7 cellular contexts compared by ENCODE assay signal in genomic region chr1:244046254-244046653, GRCh38. TPM values are rescaled to one million over a fixed set of nuclear protein-coding genes. Genes with fewer than 3 reads are reported as not detected.
DNase-seq lines count a peak whose midpoint lies in the region; ATAC-seq, FAIRE-seq and TF ChIP-seq lines count a peak whose summit lies in the region.
"Not testable (repeated sequence)": the region's sequence is repeated elsewhere in the genome, so short reads cannot be mapped to it uniquely, and the experiment has no call there.

No MANE protein-coding gene starts in this region.

- H2AFZ ChIP-seq in PC-9, result peak overlapping the region; percentile 70; the same call in 1 of the 2 replicates
- not testable (repeated sequence) for H2AFZ ChIP-seq in GM12878 (ENCODE audit: control insufficient read depth, low read depth, low read length)

- peaks cover 28% of the 10 kb centered on the region for H3K27me3 Mint-ChIP-seq in activated CD4-positive, alpha-beta memory T cell treated with anti-CD3 and anti-CD28 coated beads, Interleukin-2, amount 10 ng/mL, durations not matched to agents 7 days and 5 days
- peaks cover 19 to 30% (median 28%) of the 10 kb centered on the region in 3 donors for H3K27me3 Mint-ChIP-seq in immature natural killer cell (ENCODE audit: low read depth in 3 of 3)
- H3K27me3 Mint-ChIP-seq in nephron progenitor cell (ENCODE audit: low read depth, poor library complexity), result peaks cover 30% of the 10 kb centered on the region
- not testable (repeated sequence) for H3K27me3 Mint-ChIP-seq in stimulated activated naive CD8-positive, alpha-beta T cell treated with anti-CD3 and anti-CD28 coated beads, Interleukin-15, Interleukin-2, amounts not matched to agents 100 ng/mL and 50 ng/mL, for 24 hours

- not testable (repeated sequence) for TF ChIP-seq POLR2A in GM12891 (IDR thresholded peaks at IDR 0.05; ENCODE audit: low read depth, low read length); GM12878 (IDR thresholded peaks at IDR 0.05; ENCODE audit: low read depth, low read length)

- not testable (repeated sequence) for H3K27me3 ChIP-seq in PC-9 (ENCODE audit: insufficient read depth, low read depth); GM12878 (replicated peaks in 1 of 2; ENCODE audit: control insufficient read depth in 2 of 2, insufficient read depth in 2 of 2, low read length in 1 of 2)

- in situ Hi-C loops in GM12878 (cut with MboI), result not testable (repeated sequence)

- DNase-seq in GM12891 (ENCODE audit: insufficient read length, low spot score); PC-9; activated CD4-positive, alpha-beta memory T cell treated with anti-CD3 and anti-CD28 coated beads, Interleukin-2, amount 10 ng/mL, durations not matched to agents 7 days and 5 days; GM12878 (ENCODE audit: low read depth, low spot score); immature natural killer cell; nephron progenitor cell: not testable (repeated sequence)

- peak overlapping the region; percentile 82 for H3K27ac ChIP-seq in PC-9
- H3K27ac ChIP-seq in GM12878 (ENCODE audit: control insufficient read depth, insufficient read depth), result not testable (repeated sequence)

- H3K9me2 ChIP-seq in PC-9 (ENCODE audit: insufficient read depth), result not testable (repeated sequence)

- TF ChIP-seq CTCF in PC-9 (conservative IDR thresholded peaks at IDR 0.05); GM12878 (IDR thresholded peaks at IDR 0.05 in 2 of 3, conservative IDR thresholded peaks at IDR 0.05 in 1 of 3; ENCODE audit: control insufficient read depth in 2 of 3, extremely low read depth in 1 of 3, insufficient read depth in 1 of 3, low read depth in 3 of 3, low read length in 3 of 3); nephron progenitor cell (IDR thresholded peaks at IDR 0.05): not testable (repeated sequence)

- H3K79me2 ChIP-seq in PC-9 (ENCODE audit: low read depth), result peaks cover 20% of the 10 kb centered on the region
- peaks cover 17% of the 10 kb centered on the region for H3K79me2 ChIP-seq in GM12878 (ENCODE audit: control insufficient read depth, insufficient read depth, low read length)

- POLR2A ChIA-PET in PC-9 (lab: Charles Lee; ENCODE audit: unreplicated experiment), result not testable (repeated sequence)
- POLR2A ChIA-PET in activated CD4-positive, alpha-beta memory T cell treated with anti-CD3 and anti-CD28 coated beads, Interleukin-2, amount 10 ng/mL, durations not matched to agents 7 days and 5 days (lab: Charles Lee), result interaction anchor here (1.5 kb wide), 1 partner anchor 15 kb away, joined by 3 read pairs; no protein-coding TSS in a partner anchor
- POLR2A ChIA-PET in GM12878 (lab: Charles Lee), result interaction anchor here (0.7 kb wide), 1 partner anchor 8 kb away, joined by 3 read pairs; no protein-coding TSS in a partner anchor

- not testable (repeated sequence) for BruUV-seq in PC-9 (replicated peaks; lab: Mats Ljungman, UMichigan); GM12878 (replicated peaks; lab: Mats Ljungman, UMichigan)

- CTCF ChIA-PET in PC-9 (lab: Charles Lee); activated CD4-positive, alpha-beta memory T cell treated with anti-CD3 and anti-CD28 coated beads, Interleukin-2, amount 10 ng/mL, durations not matched to agents 7 days and 5 days (lab: Charles Lee): not testable (repeated sequence)
- CTCF ChIA-PET in GM12878 (lab: Yijun Ruan, JAX), result interaction anchor here (0.8 kb wide), 1 partner anchor 19 kb away, joined by 5 read pairs; no protein-coding TSS in a partner anchor

- FAIRE-seq in GM12891 (lab: Jason Lieb, UNC) (peak; percentile 80), GM12878 (lab: Jason Lieb, UNC) (peak; percentile 31)

- peak overlapping the region; percentile 69 for H3K4me3 ChIP-seq in PC-9
- not testable (repeated sequence) for H3K4me3 ChIP-seq in GM12878

- peaks cover 30% of the 10 kb centered on the region for H3K4me1 Mint-ChIP-seq in activated CD4-positive, alpha-beta memory T cell treated with anti-CD3 and anti-CD28 coated beads, Interleukin-2, amount 10 ng/mL, durations not matched to agents 7 days and 5 days
- H3K4me1 Mint-ChIP-seq in immature natural killer cell, result peaks cover 11 to 27% of the 10 kb centered on the region in 2 donors
- H3K4me1 Mint-ChIP-seq in nephron progenitor cell, result peaks cover 12% of the 10 kb centered on the region
- H3K4me1 Mint-ChIP-seq in stimulated activated naive CD8-positive, alpha-beta T cell treated with anti-CD3 and anti-CD28 coated beads, Interleukin-15, Interleukin-2, amounts not matched to agents 100 ng/mL and 50 ng/mL, for 24 hours (ENCODE audit: low read depth), result peaks cover 26% of the 10 kb centered on the region

- peaks cover 17% of the 10 kb centered on the region for H3F3A ChIP-seq in PC-9 (ENCODE audit: insufficient read depth, low read depth)

- RAD21 ChIA-PET in GM12878 (lab: Charles Lee; ENCODE audit: unreplicated experiment), result interaction anchor here (1.4 kb wide), 1 partner anchor 11 kb away, joined by 4 read pairs; no protein-coding TSS in a partner anchor

- WGBS in GM12878 (ENCODE audit: insufficient coverage, insufficient replicate concordance, low lambda C conversion rate, missing lambda C conversion rate), result 100% methylated on average over 1 of the region's 1 CpG

- not testable (repeated sequence) for H3K9me3 ChIP-seq in PC-9 (ENCODE audit: insufficient read depth, low read depth); GM12878 (replicated peaks; ENCODE audit: control insufficient read depth, insufficient read depth, low read length)

- SMC1A ChIA-PET in GM12878 (lab: Charles Lee; ENCODE audit: uncharacterized antibody, unreplicated experiment), result interaction anchor here (0.9 to 1.9 kb wide), 5 partner anchors 11 to 225 kb away, joined by 3 to 12 read pairs (median 4); no protein-coding TSS in a partner anchor

- not testable (repeated sequence) for H3K36me3 Mint-ChIP-seq in activated CD4-positive, alpha-beta memory T cell treated with anti-CD3 and anti-CD28 coated beads, Interleukin-2, amount 10 ng/mL, durations not matched to agents 7 days and 5 days (ENCODE audit: low read depth); immature natural killer cell; nephron progenitor cell (ENCODE audit: low read depth); stimulated activated naive CD8-positive, alpha-beta T cell treated with anti-CD3 and anti-CD28 coated beads, Interleukin-15, Interleukin-2, amounts not matched to agents 100 ng/mL and 50 ng/mL, for 24 hours (ENCODE audit: low read depth)

- not testable (repeated sequence) for H3K9me3 Mint-ChIP-seq in activated CD4-positive, alpha-beta memory T cell treated with anti-CD3 and anti-CD28 coated beads, Interleukin-2, amount 10 ng/mL, durations not matched to agents 7 days and 5 days; immature natural killer cell; nephron progenitor cell; stimulated activated naive CD8-positive, alpha-beta T cell treated with anti-CD3 and anti-CD28 coated beads, Interleukin-15, Interleukin-2, amounts not matched to agents 100 ng/mL and 50 ng/mL, for 24 hours

- not testable (repeated sequence) for TF ChIP-seq RAD21 in GM12878 (IDR thresholded peaks at IDR 0.05; ENCODE audit: insufficient read depth, low read depth, low read length)

- not testable (repeated sequence) for ATAC-seq in GM12878

- peak overlapping the region; percentile 2 for H3K4me3 Mint-ChIP-seq in activated CD4-positive, alpha-beta memory T cell treated with anti-CD3 and anti-CD28 coated beads, Interleukin-2, amount 10 ng/mL, durations not matched to agents 7 days and 5 days
- H3K4me3 Mint-ChIP-seq in immature natural killer cell (peak overlapping the region in 4 of 5 donors; percentile 30 to 94 (median 64)), nephron progenitor cell (peak overlapping the region; percentile 97)
- not testable (repeated sequence) for H3K4me3 Mint-ChIP-seq in stimulated activated naive CD8-positive, alpha-beta T cell treated with anti-CD3 and anti-CD28 coated beads, Interleukin-15, Interleukin-2, amounts not matched to agents 100 ng/mL and 50 ng/mL, for 24 hours

- not testable (repeated sequence) for TF ChIP-seq EP300 in GM12878 (IDR thresholded peaks at IDR 0.05; ENCODE audit: borderline replicate concordance in 1 of 2, control insufficient read depth in 1 of 2, low read depth in 2 of 2, low read length in 2 of 2)

- H3K36me3 ChIP-seq in PC-9 (ENCODE audit: low read depth); GM12878 (ENCODE audit: control insufficient read depth in 2 of 2, insufficient read depth in 2 of 2, low read length in 1 of 2): not testable (repeated sequence)

- H3K9ac ChIP-seq in GM12878 (ENCODE audit: control insufficient read depth, insufficient read depth, low read length), result not testable (repeated sequence)

- intact Hi-C loops in PC-9 (cut with micrococcal nuclease; ENCODE audit: unreplicated experiment), result loop anchor here (5.0 kb wide), 3 partner anchors 339 to 816 kb away; partner anchors contain the start of genes ADSS2 and HNRNPU
- intact Hi-C loops in GM12878 (cut with micrococcal nuclease; ENCODE audit: unreplicated experiment), result loop anchor here (5.0 to 10.0 kb wide), 4 partner anchors 229 to 701 kb away; partner anchors contain the start of gene ADSS2

- not testable (repeated sequence) for H4K20me1 ChIP-seq in PC-9 (ENCODE audit: insufficient read depth); GM12878 (ENCODE audit: control insufficient read depth, insufficient read depth)

- H3K4me2 ChIP-seq in PC-9, result peak overlapping the region; percentile 86
- not testable (repeated sequence) for H3K4me2 ChIP-seq in GM12878 (ENCODE audit: control insufficient read depth, insufficient read depth)

- H3K4me1 ChIP-seq in PC-9 (replicated peaks; ENCODE audit: insufficient read depth), result peaks cover 36% of the 10 kb centered on the region
- H3K4me1 ChIP-seq in GM12878 (ENCODE audit: control insufficient read depth, insufficient read depth, low read length), result peaks cover 11% of the 10 kb centered on the region; the same call in 1 of the 2 replicates

- not testable (repeated sequence) for H3K27ac Mint-ChIP-seq in activated CD4-positive, alpha-beta memory T cell treated with anti-CD3 and anti-CD28 coated beads, Interleukin-2, amount 10 ng/mL, durations not matched to agents 7 days and 5 days; nephron progenitor cell
- peak overlapping the region in 5 of 6 donors; percentile 93 to 98 (median 95) for H3K27ac Mint-ChIP-seq in immature natural killer cell
- H3K27ac Mint-ChIP-seq in stimulated activated naive CD8-positive, alpha-beta T cell treated with anti-CD3 and anti-CD28 coated beads, Interleukin-15, Interleukin-2, amounts not matched to agents 100 ng/mL and 50 ng/mL, for 24 hours, result peak overlapping the region; percentile 8

RNA-seq across cellular contexts. Expression of gene ZBTB18, which starts 4.8 kb away (rescaled TPM):
- 4.0 TPM for polyA plus RNA-seq in GM12891 (2012; ENCODE audit: low read depth, missing spikeins)
- total RNA-seq in PC-9 (2021) (16.3 and 20.7 TPM in 2 replicates), GM12878 (2014; rRNA removed) (6.8 and 7.8 TPM in 2 replicates), GM12878 (2014; rRNA removed; fragmentation: Illumina TruSeq; extraction: Trizol) (5.7 and 5.8 TPM in 2 replicates), GM12878 (2021) (7.8 and 8.5 TPM in 2 replicates)
- total RNA-seq in activated CD4-positive, alpha-beta memory T cell treated with anti-CD3 and anti-CD28 coated beads, Interleukin-2, amount 10 ng/mL, durations not matched to agents 7 days and 5 days, result 10 to 100 TPM in 1 of 2 experiments, 1 to 10 TPM in 1; 9.6 to 10.2 TPM
- 9.2 and 9.4 TPM in 2 replicates for total RNA-seq in GM12878 (2013; cell fraction: nucleolus; rRNA removed)
- 4.7 TPM for polyA plus RNA-seq in GM12878 (2011; ENCODE audit: low read depth)
- polyA plus RNA-seq in GM12878 (2011; rRNA removed) (8.6 and 10.4 TPM in 2 replicates), GM12878 (2014; fragmentation: Illumina TruSeq; extraction: Trizol) (6.5 and 6.8 TPM in 2 replicates), GM12878 (2014; fragmentation: Nextera tagmentation; extraction: Ambion mirVana) (1 to 10 TPM in 1 of 2 experiments, under 1 TPM in 1; 0.98 to 1.3 TPM), GM12878 (2014; rRNA removed) (5.9 and 6.7 TPM in 2 replicates), GM12878 (2016; fragmentation: Nextera tagmentation; extraction: Ambion mirVana) (under 1 TPM; 0.27 to 0.37 TPM), immature natural killer cell (under 1 TPM; 0.25 to 0.99 (median 0.72) TPM)
- polyA plus RNA-seq in GM12878 (2011; cell fraction: cytosol; rRNA removed), result 5.3 and 6.4 TPM in 2 replicates
- 17.4 and 21.7 TPM in 2 replicates for polyA plus RNA-seq in GM12878 (2011; cell fraction: nucleus; rRNA removed)
- polyA plus RNA-seq in GM12878 (2012), result 8.1 and 8.5 TPM in 2 replicates
- polyA minus RNA-seq in GM12878 (2011; rRNA and poly(A)+ RNA removed), result 9.8 and 11.1 TPM in 2 replicates
- polyA minus RNA-seq in GM12878 (2011; cell fraction: cytosol; rRNA and poly(A)+ RNA removed), result 4.0 and 4.4 TPM in 2 replicates
- polyA minus RNA-seq in GM12878 (2011; cell fraction: nucleus; rRNA and poly(A)+ RNA removed), result 4.7 and 8.8 TPM in 2 replicates
